In the genomic region with DNA sequence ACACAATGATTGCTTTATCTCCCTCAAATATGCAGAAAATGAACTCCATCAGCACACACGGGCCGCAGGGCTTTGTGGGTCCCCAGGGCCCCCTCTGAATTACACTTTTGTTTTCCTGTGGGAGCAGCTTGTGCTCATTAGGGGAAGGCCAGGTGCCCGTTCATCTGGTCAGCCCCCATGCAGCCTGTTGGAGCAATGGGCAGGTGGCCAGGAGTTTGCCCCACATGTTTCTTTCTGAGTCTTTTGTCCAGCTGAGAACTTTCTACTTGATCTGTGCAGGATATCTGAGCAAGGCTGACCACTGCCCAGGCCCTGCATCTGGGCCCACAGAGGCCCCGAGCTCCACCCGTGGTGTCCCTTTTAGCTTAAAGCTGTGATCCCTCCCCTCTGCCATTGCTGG, we compare ENCODE assay signal across 21 cellular contexts.
A peak's percentile ranks its signal among the peaks of the same experiment; 100 is the strongest.
DNase-seq lines count a peak whose midpoint lies in the region; ATAC-seq lines count a peak whose summit lies in the region.
"Had no signal": no experiment of that assay in that cellular context is flagged by ENCODE, and none has a peak within 500 bp of the region (broad histone marks: within the 10 kb centered on the region; RNA-seq: fewer than 3 reads in every experiment).

No MANE protein-coding gene starts in this region.

- H4K20me1 ChIP-seq in BLaER1 treated with 17β-estradiol and CSF1 and Interleukin-3, amounts not matched to agents 10 nM and 100 nM = no peaks in the 10 kb centered on the region

- peak overlapping the region in 2 of 10 experiments; percentile 15 to 19; a peak in 1 of 20 replicates for H3K4me3 ChIP-seq in BLaER1 treated with 17β-estradiol and CSF1 and Interleukin-3, amounts not matched to agents 10 nM and 100 nM
- H3K4me3 ChIP-seq: GM23248, lower lobe of right lung, upper lobe of left lung had no signal

- no peaks in the 10 kb centered on the region for H3K36me3 ChIP-seq in BLaER1 treated with 17β-estradiol and CSF1 and Interleukin-3, amounts not matched to agents 10 nM and 100 nM
- H3K36me3 ChIP-seq: lower lobe of right lung, upper lobe of left lung had no signal

- H3K9ac ChIP-seq in BLaER1 treated with 17β-estradiol and CSF1 and Interleukin-3, amounts not matched to agents 10 nM and 100 nM = peak overlapping the region in 8 of 11 experiments; percentile 16 to 74 (median 60); a peak in 13 of 22 replicates
- H3K9ac ChIP-seq: GM23248 had no signal

- ATAC-seq in GM18519 (IDR thresholded peaks at IDR 0.05; ENCODE audit: low FRiP score, unreplicated experiment) (no peak), GM21367 (IDR thresholded peaks at IDR 0.05; ENCODE audit: unreplicated experiment) (no peak)
- ATAC-seq: activated naive CD4-positive, alpha-beta T cell treated with anti-CD3 and anti-CD28 coated beads, Interleukin-2, amount 50 U/mL, for 72 hours; lower lobe of right lung had no signal

- peak overlapping the region; percentile 88 to 100 (median 98) for H3K4me2 ChIP-seq in BLaER1 treated with 17β-estradiol and CSF1 and Interleukin-3, amounts not matched to agents 10 nM and 100 nM

- DNase-seq in NCI-H2171 treated with DMSO at 0.1 percent for 48 hours (lab: John Stamatoyannopoulos, UW) (peak; percentile 16), NCI-H2171 (lab: John Stamatoyannopoulos, UW) (no peak), astrocyte of the hippocampus (ENCODE audit: low read depth, low spot score) (peak; percentile 61), myocyte (ENCODE audit: low read depth) (peak; percentile 38), midbrain (lab: John Stamatoyannopoulos, UW) (no peak)
- DNase-seq: 8988T; AML-193; aorta; COR-L47; GM23248; hippocampal formation; lower lobe of right lung; NCI-H1417 treated with DMSO at 0.1 percent for 48 hours; stimulated activated CD4-positive, alpha-beta T cell treated with anti-CD3 and anti-CD28 coated beads, Interleukin-15, amount 100 ng/mL, for 24 hours; stimulated activated CD8-positive, alpha-beta memory T cell treated with anti-CD3 and anti-CD28 coated beads, Interleukin-4, amount 100 ng/mL, for 48 hours; T1000; upper lobe of left lung had no signal

- H3K27me3 ChIP-seq in BLaER1 treated with 17β-estradiol and CSF1 and Interleukin-3, amounts not matched to agents 10 nM and 100 nM = no peaks in the 10 kb centered on the region
- H3K27me3 ChIP-seq: upper lobe of left lung had no signal

- H3K27ac ChIP-seq in BLaER1 treated with 17β-estradiol and CSF1 and Interleukin-3, amounts not matched to agents 10 nM and 100 nM = peak overlapping the region in 9 of 11 experiments; percentile 69 to 88 (median 81); a peak in 17 of 22 replicates
- H3K27ac ChIP-seq: GM23248, lower lobe of right lung, upper lobe of left lung had no signal

- H3K9me3 ChIP-seq in BLaER1 treated with 17β-estradiol and CSF1 and Interleukin-3, amounts not matched to agents 10 nM and 100 nM (replicated peaks in 1 of 11) = no peaks in the 10 kb centered on the region
- H3K9me3 ChIP-seq: lower lobe of right lung, upper lobe of left lung had no signal

- H3K4me1 ChIP-seq in BLaER1 treated with 17β-estradiol and CSF1 and Interleukin-3, amounts not matched to agents 10 nM and 100 nM = peaks cover 100% of the 10 kb centered on the region in 10 experiments

Comparison
In these comparisons a context has a peak if more than half of its experiments do, and no peak if none do; other contexts are left out.
1. DNase-seq: peak in NCI-H2171 treated with DMSO at 0.1 percent for 48 hours (single experiment), astrocyte of the hippocampus (single experiment) and myocyte (single experiment); none in NCI-H2171 (single experiment) and midbrain (single experiment).